ENCODE assay signal across 8 cellular contexts in the genomic region with DNA sequence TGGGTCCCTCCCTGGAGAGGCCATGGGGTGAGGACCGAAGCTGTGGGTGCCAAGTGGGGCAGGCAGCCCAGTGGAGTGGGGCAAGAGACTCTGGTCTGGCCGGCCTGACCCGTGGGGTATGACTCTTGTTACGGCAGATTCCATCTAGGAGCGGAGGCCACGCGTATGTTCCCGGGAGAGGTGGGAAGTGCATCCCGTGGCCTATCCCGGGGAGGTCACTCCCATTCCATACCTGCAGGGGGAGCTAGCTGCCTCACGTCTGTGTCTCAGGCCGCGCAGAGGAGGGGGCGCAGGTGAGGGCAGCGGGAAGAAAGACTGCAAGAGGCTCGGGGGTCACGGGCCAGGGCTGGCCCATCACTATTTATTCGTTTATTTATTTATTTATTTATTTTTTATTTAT. TPM values are rescaled to one million over a fixed set of nuclear protein-coding genes. Genes with fewer than 3 reads are reported as not detected.
DNase-seq lines count a peak whose midpoint lies in the region; ATAC-seq and TF ChIP-seq lines count a peak whose summit lies in the region.

No MANE protein-coding gene starts in this region.

- H3K36me3 ChIP-seq in BE2C, result peaks cover 18% of the 10 kb centered on the region; the same call in 1 of the 2 replicates
- peaks cover 4% of the 10 kb centered on the region; the same call in 1 of the 2 replicates for H3K36me3 ChIP-seq in GM23338 (ENCODE audit: insufficient read depth)
- H3K36me3 ChIP-seq in gastrocnemius medialis, result no peaks in the 10 kb centered on the region

- CTCF ChIA-PET in WTC11 (lab: Charles Lee), result interaction anchor here (0.5 to 2.1 kb wide), 28 partner anchors 8 to 302 kb away, joined by 3 to 18 read pairs (median 4); a partner anchor contains a TSS

- H3K4me1 ChIP-seq in BE2C, result 0 out of 2 replicates have a peak, but pooled peaks cover 2% of the 10 kb centered on the region
- H3K4me1 ChIP-seq in GM23338 (ENCODE audit: insufficient read depth), result peaks cover 10% of the 10 kb centered on the region
- peaks cover 6% of the 10 kb centered on the region for H3K4me1 ChIP-seq in foreskin keratinocyte
- H3K4me1 ChIP-seq in gastrocnemius medialis, result peaks cover 11 to 24% of the 10 kb centered on the region in 2 donors

- H3K4me1 Mint-ChIP-seq in GM23338, result peaks cover 18% of the 10 kb centered on the region
- H3K4me1 Mint-ChIP-seq in WTC11, result peaks cover 16% of the 10 kb centered on the region

- H3K27ac Mint-ChIP-seq in GM23338, result peak overlapping the region; percentile 85
- H3K27ac Mint-ChIP-seq in WTC11, result peak overlapping the region; percentile 98

- H3K4me3 ChIP-seq in BE2C (ENCODE audit: low read depth, low read length) (no peak overlapping the region), GM23338 (no peak overlapping the region), gastrocnemius medialis (no peak overlapping the region)

- in situ Hi-C loops in gastrocnemius medialis (cut with MboI; ENCODE audit: low sequenced_read_pairs in 4 of 4), result no loop called here

- POLR2A ChIA-PET in WTC11 (lab: Charles Lee), result interaction anchor here (0.6 to 1.0 kb wide), 3 partner anchors 10 to 281 kb away, joined by 3 read pairs; no protein-coding TSS in a partner anchor

- H3K27me3 ChIP-seq in BE2C (no peaks in the 10 kb centered on the region), GM23338 (ENCODE audit: insufficient read depth) (no peaks in the 10 kb centered on the region), foreskin keratinocyte (no peaks in the 10 kb centered on the region), gastrocnemius medialis (no peaks in the 10 kb centered on the region)

- H3K27ac ChIP-seq in GM23338 (ENCODE audit: low read depth), result no peak overlapping the region
- H3K27ac ChIP-seq in foreskin keratinocyte, result no peak overlapping the region
- no peak overlapping the region for H3K27ac ChIP-seq in gastrocnemius medialis

- H3K9me3 ChIP-seq in BE2C (no peaks in the 10 kb centered on the region), gastrocnemius medialis (no peaks in the 10 kb centered on the region)

- ATAC-seq in GM23338, result peak; percentile 53
- ATAC-seq in WTC11, result peak; percentile 69
- no peak for ATAC-seq in foreskin keratinocyte
- no peak for ATAC-seq in gastrocnemius medialis
- no peak for ATAC-seq in HG03571 (IDR thresholded peaks at IDR 0.05; ENCODE audit: unreplicated experiment)

- H3K4me3 Mint-ChIP-seq in GM23338 (0 out of 3 replicates have a peak overlapping the region, but pooled peaks have one; percentile 15), WTC11 (no peak overlapping the region)

- peaks cover 7% of the 10 kb centered on the region for H3K36me3 Mint-ChIP-seq in GM23338 (ENCODE audit: low read depth)
- peaks cover 3% of the 10 kb centered on the region; the same call in 1 of the 2 replicates for H3K36me3 Mint-ChIP-seq in WTC11

- H3K27me3 Mint-ChIP-seq in GM23338 (ENCODE audit: insufficient read depth, low read depth, poor library complexity) (peaks cover 18% of the 10 kb centered on the region), WTC11 (ENCODE audit: low read depth) (no peaks in the 10 kb centered on the region)

- TF ChIP-seq CTCF in BE2C (IDR thresholded peaks at IDR 0.05; ENCODE audit: low read depth, low read length), result peak; percentile 67
- peak; percentile 68 to 92 for TF ChIP-seq CTCF in GM23338 (conservative IDR thresholded peaks at IDR 0.05; ENCODE audit: low read depth in 2 of 2)
- peak; percentile 82 for TF ChIP-seq CTCF in WTC11 (IDR thresholded peaks at IDR 0.05)
- peak; percentile 67 for TF ChIP-seq CTCF in foreskin keratinocyte (conservative IDR thresholded peaks at IDR 0.05)
- TF ChIP-seq CTCF in gastrocnemius medialis (IDR thresholded peaks at IDR 0.05 in 4 of 5, conservative IDR thresholded peaks at IDR 0.05 in 1 of 5), result peak; percentile 10 to 66 (median 39)

- peak; percentile 64 for DNase-seq in BE2C
- DNase-seq in GM23338 (ENCODE audit: low spot score), result peak; percentile 93
- DNase-seq in WTC11 (ENCODE audit: low spot score), result peak; percentile 91
- DNase-seq in foreskin keratinocyte, result no peak
- peak in 1 of 2 donors; percentile 28 for DNase-seq in gastrocnemius medialis
- DNase-seq in middle frontal gyrus (ENCODE audit: extremely low spot score, low spot score), result no peak
- no peak for DNase-seq in NCI-H2029 (lab: John Stamatoyannopoulos, UW)

- H3K4me2 ChIP-seq in GM23338, result no peak overlapping the region

- H3K9me2 ChIP-seq in GM23338 (ENCODE audit: insufficient read depth), result no peaks in the 10 kb centered on the region

- peaks cover 92% of the 10 kb centered on the region for H3K79me2 ChIP-seq in GM23338 (replicated peaks; ENCODE audit: insufficient read depth)

- no peak for TF ChIP-seq POLR2A in gastrocnemius medialis (IDR thresholded peaks at IDR 0.05)

- H4K20me1 ChIP-seq in GM23338 (replicated peaks; ENCODE audit: insufficient read depth), result peaks cover 41% of the 10 kb centered on the region

- peaks cover 3% of the 10 kb centered on the region for H3F3A ChIP-seq in GM23338 (replicated peaks; ENCODE audit: low read depth)

- no peaks in the 10 kb centered on the region for H3K9me3 Mint-ChIP-seq in GM23338
- no peaks in the 10 kb centered on the region for H3K9me3 Mint-ChIP-seq in WTC11

- intact Hi-C loops in gastrocnemius medialis (cut with DNase I; ENCODE audit: low total_unique reads), result no loop called here

- H2AFZ ChIP-seq in GM23338, result no peak overlapping the region

TF ChIP-seq in GM23338, 12 proteins besides CTCF, POLR2A, EP300 and RAD21 (continues in another document):
- TF ChIP-seq JUNB (IDR thresholded peaks at IDR 0.05; ENCODE audit: unreplicated experiment), result no peak
- 0 out of 2 replicates have a peak, but pooled peaks have one; percentile 19 for TF ChIP-seq CREB1 (CRISPR knock-in tag; IDR thresholded peaks at IDR 0.05; ENCODE audit: low read depth)

TF ChIP-seq in WTC11, 78 proteins besides CTCF, POLR2A, EP300 and RAD21 (continues in another document):
- TF ChIP-seq, protein P1, sequence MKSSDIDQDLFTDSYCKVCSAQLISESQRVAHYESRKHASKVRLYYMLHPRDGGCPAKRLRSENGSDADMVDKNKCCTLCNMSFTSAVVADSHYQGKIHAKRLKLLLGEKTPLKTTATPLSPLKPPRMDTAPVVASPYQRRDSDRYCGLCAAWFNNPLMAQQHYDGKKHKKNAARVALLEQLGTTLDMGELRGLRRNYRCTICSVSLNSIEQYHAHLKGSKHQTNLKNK (CRISPR knock-in tag; IDR thresholded peaks at IDR 0.05), result no peak
- TF ChIP-seq ZNF396 (CRISPR knock-in tag; IDR thresholded peaks at IDR 0.05; ENCODE audit: borderline replicate concordance) (no peak), ZNF121 (CRISPR knock-in tag; IDR thresholded peaks at IDR 0.05) (0 out of 2 replicates have a peak, but pooled peaks have one; percentile 8), ZNF317 (CRISPR knock-in tag; IDR thresholded peaks at IDR 0.05; ENCODE audit: borderline replicate concordance, low read depth) (no peak), ETV6 (CRISPR knock-in tag; IDR thresholded peaks at IDR 0.05) (peak; percentile 55; the same call in 1 of the 2 replicates), HMGA2 (CRISPR knock-in tag; IDR thresholded peaks at IDR 0.05) (no peak)
- TF ChIP-seq, protein P2, sequence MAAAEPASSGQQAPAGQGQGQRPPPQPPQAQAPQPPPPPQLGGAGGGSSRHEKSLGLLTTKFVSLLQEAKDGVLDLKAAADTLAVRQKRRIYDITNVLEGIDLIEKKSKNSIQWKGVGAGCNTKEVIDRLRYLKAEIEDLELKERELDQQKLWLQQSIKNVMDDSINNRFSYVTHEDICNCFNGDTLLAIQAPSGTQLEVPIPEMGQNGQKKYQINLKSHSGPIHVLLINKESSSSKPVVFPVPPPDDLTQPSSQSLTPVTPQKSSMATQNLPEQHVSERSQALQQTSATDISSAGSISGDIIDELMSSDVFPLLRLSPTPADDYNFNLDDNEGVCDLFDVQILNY (CRISPR knock-in tag; IDR thresholded peaks at IDR 0.05), result no peak
- TF ChIP-seq, protein P3, sequence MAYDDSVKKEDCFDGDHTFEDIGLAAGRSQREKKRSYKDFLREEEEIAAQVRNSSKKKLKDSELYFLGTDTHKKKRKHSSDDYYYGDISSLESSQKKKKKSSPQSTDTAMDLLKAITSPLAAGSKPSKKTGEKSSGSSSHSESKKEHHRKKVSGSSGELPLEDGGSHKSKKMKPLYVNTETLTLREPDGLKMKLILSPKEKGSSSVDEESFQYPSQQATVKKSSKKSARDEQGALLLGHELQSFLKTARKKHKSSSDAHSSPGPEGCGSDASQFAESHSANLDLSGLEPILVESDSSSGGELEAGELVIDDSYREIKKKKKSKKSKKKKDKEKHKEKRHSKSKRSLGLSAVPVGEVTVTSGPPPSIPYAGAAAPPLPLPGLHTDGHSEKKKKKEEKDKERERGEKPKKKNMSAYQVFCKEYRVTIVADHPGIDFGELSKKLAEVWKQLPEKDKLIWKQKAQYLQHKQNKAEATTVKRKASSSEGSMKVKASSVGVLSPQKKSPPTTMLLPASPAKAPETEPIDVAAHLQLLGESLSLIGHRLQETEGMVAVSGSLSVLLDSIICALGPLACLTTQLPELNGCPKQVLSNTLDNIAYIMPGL (CRISPR knock-in tag; IDR thresholded peaks at IDR 0.05), result no peak

RNA-seq across cellular contexts. Expression of a gene that starts 4.9 kb away (rescaled TPM):
- polyA plus RNA-seq in BE2C (2012; ENCODE audit: insufficient read depth, insufficient read length, low read depth), result 219 TPM
- total RNA-seq in GM23338 (2014; rRNA removed; shearing (Covaris generic)), result 113 and 147 TPM in 2 replicates
- polyA plus RNA-seq in GM23338 (2016; fragmentation: Nextera tagmentation; extraction: Ambion mirVana) (39.6 and 55.9 TPM in 2 replicates), foreskin keratinocyte (63.7 and 64.4 TPM in 2 replicates)
- total RNA-seq in WTC11 (2021) (102 to 126 TPM (median 107 TPM) in 3 replicates), foreskin keratinocyte (76.6 and 78.8 TPM in 2 replicates), gastrocnemius medialis (10 to 100 TPM; 37.9 to 42.9 (median 38.1) TPM)

RNA-seq across cellular contexts. Expression of a gene that starts 40.7 kb away (rescaled TPM):
- polyA plus RNA-seq in BE2C (2012; ENCODE audit: insufficient read depth, insufficient read length, low read depth), result 51.0 TPM
- total RNA-seq in GM23338 (2014; rRNA removed; shearing (Covaris generic)), result 10.6 and 12.4 TPM in 2 replicates
- polyA plus RNA-seq in GM23338 (2016; fragmentation: Nextera tagmentation; extraction: Ambion mirVana) (7.8 and 7.9 TPM in 2 replicates), foreskin keratinocyte (3.8 and 4.8 TPM in 2 replicates)
- total RNA-seq in WTC11 (2021) (15.0 to 20.3 TPM (median 15.9 TPM) in 3 replicates), foreskin keratinocyte (2.7 and 3.2 TPM in 2 replicates), gastrocnemius medialis (1 to 10 TPM; 2.1 to 3.6 (median 3.1) TPM)

RNA-seq across cellular contexts. Expression of a gene that starts 40.7 kb away (rescaled TPM):
- 23.2 TPM for polyA plus RNA-seq in BE2C (2012; ENCODE audit: insufficient read depth, insufficient read length, low read depth)
- 87.0 and 106 TPM in 2 replicates for total RNA-seq in GM23338 (2014; rRNA removed; shearing (Covaris generic))
- 35.5 and 39.4 TPM in 2 replicates for polyA plus RNA-seq in GM23338 (2016; fragmentation: Nextera tagmentation; extraction: Ambion mirVana)
- total RNA-seq in WTC11 (2021), result 81.3 to 86.1 TPM (median 86.1 TPM) in 3 replicates
- 35.2 and 42.2 TPM in 2 replicates for total RNA-seq in foreskin keratinocyte
- 44.0 and 45.1 TPM in 2 replicates for polyA plus RNA-seq in foreskin keratinocyte
- total RNA-seq in gastrocnemius medialis, result 10 to 100 TPM; 18.8 to 38.4 (median 26.7) TPM

Comparison
In these comparisons a context has a peak if more than half of its experiments do, and no peak if none do; other contexts are left out.
1. DNase-seq: peak in BE2C (single experiment), GM23338 (single experiment) and WTC11 (single experiment); none in foreskin keratinocyte (0 of 2), middle frontal gyrus (single experiment) and NCI-H2029 (single experiment).
2. ATAC-seq: peak in GM23338 (single experiment) and WTC11 (single experiment); none in foreskin keratinocyte (single experiment), gastrocnemius medialis (0 of 2) and HG03571 (single experiment).
3. Peak in every context shown above with its lines, with median percentiles within 50 percentile points of each other: CTCF ChIP-seq.